ENCODE assay signal across 13 cellular contexts in genomic region chr16:30139895-30140481, GRCh38. TPM values are rescaled to one million over a fixed set of nuclear protein-coding genes. Genes with fewer than 3 reads are reported as not detected.
DNase-seq lines count a peak whose midpoint lies in the region; ATAC-seq, FAIRE-seq and TF ChIP-seq lines count a peak whose summit lies in the region.
"Had no signal": no experiment of that assay in that cellular context is flagged by ENCODE, and none has a peak within 500 bp of the region (broad histone marks: within the 10 kb centered on the region; RNA-seq: fewer than 3 reads in every experiment).

No MANE protein-coding gene starts in this region.

- peak overlapping the region; percentile 85 for H3K27ac ChIP-seq in HepG2 (ENCODE audit: extremely low read length, insufficient read depth, low read length)
- no peak overlapping the region for H3K27ac ChIP-seq in esophagus muscularis mucosa (replicated peaks in 1 of 4)

- CTCF ChIA-PET in HepG2 (lab: Yijun Ruan, JAX; ENCODE audit: low intra/inter-chr PET ratio, low total read pairs): no interaction called here

- H3K9me2 ChIP-seq in Loucy (replicated peaks; ENCODE audit: low read depth, low read length): no peaks in the 10 kb centered on the region

- ATAC-seq in HepG2 (peak; percentile 96), HG02973 (IDR thresholded peaks at IDR 0.05; ENCODE audit: unreplicated experiment) (no peak)

- H3K9ac ChIP-seq in Loucy (ENCODE audit: low read depth, low read length, poor library complexity, severe bottlenecking): no peak overlapping the region
- peak overlapping the region; percentile 49 for H3K9ac ChIP-seq in HepG2 (ENCODE audit: insufficient read depth, low read depth, low read length)

- in situ Hi-C loops in HepG2 (cut with HindIII; ENCODE audit: extremely low pct_ligation_motif_present, low pct_unique_long_range_greater_than_20kb): no loop called here

- H3K4me2 ChIP-seq in Loucy (ENCODE audit: low read depth, low read length, poor library complexity, severe bottlenecking): no peak overlapping the region
- H3K4me2 ChIP-seq in HepG2 (ENCODE audit: low read depth, low read length): peak overlapping the region; percentile 64

- TF ChIP-seq CTCF in Loucy (conservative IDR thresholded peaks at IDR 0.05; ENCODE audit: low read length): no peak
- peak; percentile 33 for TF ChIP-seq CTCF in HepG2 (CRISPR knock-in tag; IDR thresholded peaks at IDR 0.05)
- no peak for TF ChIP-seq CTCF in esophagus muscularis mucosa (IDR thresholded peaks at IDR 0.05)

- no peaks in the 10 kb centered on the region for H4K20me1 ChIP-seq in Loucy (ENCODE audit: insufficient read depth, low read length, poor library complexity, severe bottlenecking)
- no peaks in the 10 kb centered on the region for H4K20me1 ChIP-seq in HepG2 (ENCODE audit: insufficient read depth, low read length)

- H2AFZ ChIP-seq in Loucy (ENCODE audit: low read length) (peak overlapping the region; percentile 75), HepG2 (ENCODE audit: low read length) (no peak overlapping the region)

- no peaks in the 10 kb centered on the region for H3F3A ChIP-seq in Loucy (ENCODE audit: low read depth)

- DNase-seq in COLO668 (lab: John Stamatoyannopoulos, UW; ENCODE audit: unreplicated experiment): peak; percentile 41
- peak; percentile 35 for DNase-seq in SKM-1 (lab: John Stamatoyannopoulos, UW; ENCODE audit: unreplicated experiment)
- DNase-seq in HepG2 (ENCODE audit: low spot score): peak; percentile 98
- DNase-seq in esophagus muscularis mucosa (ENCODE audit: extremely low spot score): no peak
- DNase-seq in NCI-H2081 treated with DMSO at 0.1 percent for 48 hours (lab: John Stamatoyannopoulos, UW): no peak
- DNase-seq in HTR-8/SVneo (ENCODE audit: insufficient read length, low spot score): no peak
- DNase-seq: dermis blood vessel endothelial cell; EL; foreskin melanocyte; NCI-H1930; stimulated activated naive B cell treated with anti-CD40 and anti-IgM and Interleukin-4, amounts not matched to agents 10 μg/mL and 1 μg/mL and 100 μg/mL, for 72 hours had no signal

- 0 out of 2 replicates have a peak, but pooled peaks have one; percentile 25 for TF ChIP-seq RAD21 in HepG2 (CRISPR knock-in tag; IDR thresholded peaks at IDR 0.05)

- H3K27me3 ChIP-seq in Loucy (ENCODE audit: insufficient read depth, low read length, poor library complexity, severe bottlenecking): no peaks in the 10 kb centered on the region
- no peaks in the 10 kb centered on the region for H3K27me3 ChIP-seq in HepG2 (ENCODE audit: control insufficient read depth in 1 of 2, insufficient read depth in 2 of 2, low read length in 2 of 2)
- H3K27me3 ChIP-seq in esophagus muscularis mucosa: no peaks in the 10 kb centered on the region

- BruUV-seq in HepG2 (replicated peaks; lab: Mats Ljungman, UMichigan): no TSS peak

- H3K4me1 ChIP-seq in Loucy (ENCODE audit: insufficient read depth, low read length, poor library complexity, severe bottlenecking) (no peaks in the 10 kb centered on the region), HepG2 (ENCODE audit: insufficient read depth, low read length) (peaks cover 89% of the 10 kb centered on the region), esophagus muscularis mucosa (no peaks in the 10 kb centered on the region)

- POLR2A ChIA-PET in HepG2 (lab: Yijun Ruan, JAX): interaction anchor here (0.6 to 2.3 kb wide), 20 partner anchors 8 to 494 kb away, joined by 3 to 25 read pairs (median 4); partner anchors contain the start of genes ALDOA, CORO1A, DCTPP1 and GDPD3

- H3K4me3 ChIP-seq in Loucy (ENCODE audit: low read length, poor library complexity, severe bottlenecking) (no peak overlapping the region), HepG2 (replicated peaks in 1 of 3; ENCODE audit: insufficient read depth in 1 of 3, low read depth in 2 of 3, low read length in 3 of 3) (peak overlapping the region; percentile 1 to 25 (median 8); a peak in 2 of 6 replicates), esophagus muscularis mucosa (no peak overlapping the region)

- no peaks in the 10 kb centered on the region for H3K79me2 ChIP-seq in Loucy (ENCODE audit: insufficient read depth, low read length)
- H3K79me2 ChIP-seq in HepG2 (ENCODE audit: insufficient read depth, low read length): no peaks in the 10 kb centered on the region

- peak; percentile 93 for FAIRE-seq in HepG2 (lab: Jason Lieb, UNC)
- FAIRE-seq in HTR-8/SVneo (lab: Jason Lieb, UNC): no peak

- WGBS in HepG2 (ENCODE audit: low lambda C conversion rate): 2% methylated on average over 6 of the region's 6 CpGs
- 69% methylated on average over 6 of the region's 6 CpGs for WGBS in esophagus muscularis mucosa

- no peaks in the 10 kb centered on the region for H3K36me3 ChIP-seq in Loucy (ENCODE audit: insufficient read depth, low read length)
- H3K36me3 ChIP-seq in HepG2 (replicated peaks in 1 of 2; ENCODE audit: control insufficient read depth in 1 of 2, insufficient read depth in 2 of 2, low read length in 2 of 2): no peaks in the 10 kb centered on the region
- no peaks in the 10 kb centered on the region for H3K36me3 ChIP-seq in esophagus muscularis mucosa

- TF ChIP-seq POLR2A in HepG2 (IDR thresholded peaks at IDR 0.05; ENCODE audit: insufficient read depth in 1 of 2, low read depth in 2 of 2, low read length in 2 of 2) (peak; percentile 50; a peak in 3 of 4 replicates), esophagus muscularis mucosa (IDR thresholded peaks at IDR 0.05; ENCODE audit: low read depth) (no peak)

- H3K9me3 ChIP-seq in Loucy (ENCODE audit: insufficient read depth, low read depth, low read length): no peaks in the 10 kb centered on the region
- H3K9me3 ChIP-seq in HepG2 (ENCODE audit: low read length): no peaks in the 10 kb centered on the region
- no peaks in the 10 kb centered on the region for H3K9me3 ChIP-seq in esophagus muscularis mucosa

- TF ChIP-seq EP300 in HepG2 (IDR thresholded peaks at IDR 0.05; ENCODE audit: low read depth in 2 of 2, low read length in 2 of 2): peak; percentile 64 to 92; a peak in 3 of 4 replicates
- peak; percentile 89 for TF ChIP-seq EP300 in HepG2 (CRISPR knock-in tag; IDR thresholded peaks at IDR 0.05; ENCODE audit: borderline replicate concordance)
- no peak for TF ChIP-seq EP300 in esophagus muscularis mucosa (IDR thresholded peaks at IDR 0.05)

- intact Hi-C loops in HepG2 (cut with micrococcal nuclease; ENCODE audit: unreplicated experiment) (no loop called here), esophagus muscularis mucosa (cut with DNase I) (loop anchor here (10.0 kb wide), 1 partner anchor 345 kb away; no protein-coding TSS in a partner anchor)

RNA-seq across cellular contexts. Expression of gene MAPK3, which starts 17.0 kb away (rescaled TPM):
- 27.7 and 32.5 TPM in 2 replicates for total RNA-seq in HepG2 (2016; rRNA removed; fragmentation: Illumina TruSeq; extraction: Trizol)
- total RNA-seq in HepG2 (2016; cell fraction: cytosol; rRNA removed; fragmentation: Illumina TruSeq; extraction: Trizol; ENCODE audit: low read depth): 24.4 and 27.2 TPM in 2 replicates
- total RNA-seq in HepG2 (2016; cell fraction: insoluble cytoplasmic fraction; rRNA removed; fragmentation: Illumina TruSeq; extraction: Trizol): 27.3 and 33.3 TPM in 2 replicates
- total RNA-seq in HepG2 (2016; cell fraction: membrane; rRNA removed; fragmentation: Illumina TruSeq; extraction: Trizol): 32.8 and 33.8 TPM in 2 replicates
- 12.2 and 14.0 TPM in 2 replicates for total RNA-seq in HepG2 (2016; cell fraction: nucleus; rRNA removed; fragmentation: Illumina TruSeq; extraction: Trizol)
- 168 and 206 TPM in 2 replicates for polyA plus RNA-seq in HepG2 (2011; rRNA removed)
- polyA plus RNA-seq in HepG2 (2011; cell fraction: cytosol; rRNA removed): 105 and 131 TPM in 2 replicates
- polyA plus RNA-seq in HepG2 (2011; cell fraction: nucleus; rRNA removed): 199 and 240 TPM in 2 replicates
- 81.8 and 84.6 TPM in 2 replicates for polyA plus RNA-seq in HepG2 (2012)
- 52.0 and 57.0 TPM in 2 replicates for polyA plus RNA-seq in HepG2 (2016; cell fraction: cytosol; fragmentation: Illumina TruSeq; extraction: Trizol; ENCODE audit: low read depth)
- polyA plus RNA-seq in HepG2 (2016; cell fraction: insoluble cytoplasmic fraction; fragmentation: Illumina TruSeq; extraction: Trizol; ENCODE audit: low read depth): 71.9 and 74.1 TPM in 2 replicates
- 68.0 and 70.1 TPM in 2 replicates for polyA plus RNA-seq in HepG2 (2016; cell fraction: membrane; fragmentation: Illumina TruSeq; extraction: Trizol; ENCODE audit: low read depth)
- 55.9 and 63.0 TPM in 2 replicates for polyA plus RNA-seq in HepG2 (2016; cell fraction: nucleus; fragmentation: Illumina TruSeq; extraction: Trizol; ENCODE audit: insufficient read depth, low read depth)
- 46.5 and 80.5 TPM in 2 replicates for polyA minus RNA-seq in HepG2 (2011; rRNA and poly(A)+ RNA removed; ENCODE audit: low replicate concordance)
- 28.9 and 31.8 TPM in 2 replicates for polyA minus RNA-seq in HepG2 (2011; cell fraction: cytosol; rRNA and poly(A)+ RNA removed)
- polyA minus RNA-seq in HepG2 (2011; cell fraction: nucleus; rRNA and poly(A)+ RNA removed): 31.0 and 39.2 TPM in 2 replicates
- 10 to 100 TPM; 40.4 to 70.8 (median 56.9) TPM for total RNA-seq in esophagus muscularis mucosa

RNA-seq across cellular contexts. Expression of gene GDPD3, which starts 26.7 kb away (rescaled TPM):
- 14.3 and 20.6 TPM in 2 replicates for total RNA-seq in HepG2 (2016; rRNA removed; fragmentation: Illumina TruSeq; extraction: Trizol)
- total RNA-seq in HepG2 (2016; cell fraction: cytosol; rRNA removed; fragmentation: Illumina TruSeq; extraction: Trizol; ENCODE audit: low read depth): 77.8 and 81.7 TPM in 2 replicates
- total RNA-seq in HepG2 (2016; cell fraction: insoluble cytoplasmic fraction; rRNA removed; fragmentation: Illumina TruSeq; extraction: Trizol): 18.6 and 20.5 TPM in 2 replicates
- 48.3 and 54.4 TPM in 2 replicates for total RNA-seq in HepG2 (2016; cell fraction: membrane; rRNA removed; fragmentation: Illumina TruSeq; extraction: Trizol)
- total RNA-seq in HepG2 (2016; cell fraction: nucleus; rRNA removed; fragmentation: Illumina TruSeq; extraction: Trizol): 7.6 and 12.3 TPM in 2 replicates
- polyA plus RNA-seq in HepG2 (2011; rRNA removed): 18.7 and 21.2 TPM in 2 replicates
- 12.2 and 14.1 TPM in 2 replicates for polyA plus RNA-seq in HepG2 (2011; cell fraction: cytosol; rRNA removed)
- 55.4 and 67.8 TPM in 2 replicates for polyA plus RNA-seq in HepG2 (2011; cell fraction: nucleus; rRNA removed)
- 10.4 and 27.8 TPM in 2 replicates for polyA plus RNA-seq in HepG2 (2012)
- 113 and 123 TPM in 2 replicates for polyA plus RNA-seq in HepG2 (2016; cell fraction: cytosol; fragmentation: Illumina TruSeq; extraction: Trizol; ENCODE audit: low read depth)
- 19.3 and 21.1 TPM in 2 replicates for polyA plus RNA-seq in HepG2 (2016; cell fraction: insoluble cytoplasmic fraction; fragmentation: Illumina TruSeq; extraction: Trizol; ENCODE audit: low read depth)
- 79.9 and 83.9 TPM in 2 replicates for polyA plus RNA-seq in HepG2 (2016; cell fraction: membrane; fragmentation: Illumina TruSeq; extraction: Trizol; ENCODE audit: low read depth)
- polyA plus RNA-seq in HepG2 (2016; cell fraction: nucleus; fragmentation: Illumina TruSeq; extraction: Trizol; ENCODE audit: insufficient read depth, low read depth): 23.3 and 24.8 TPM in 2 replicates
- polyA minus RNA-seq in HepG2 (2011; rRNA and poly(A)+ RNA removed; ENCODE audit: low replicate concordance): 11.3 and 12.4 TPM in 2 replicates
- 4.6 and 9.4 TPM in 2 replicates for polyA minus RNA-seq in HepG2 (2011; cell fraction: cytosol; rRNA and poly(A)+ RNA removed)
- polyA minus RNA-seq in HepG2 (2011; cell fraction: nucleus; rRNA and poly(A)+ RNA removed): 8.9 and 9.7 TPM in 2 replicates
- 1 to 10 TPM in 3 of 4 donors, under 1 TPM in 1; 0.66 to 3.7 (median 2.2) TPM for total RNA-seq in esophagus muscularis mucosa

RNA-seq across cellular contexts. Expression of gene CORO1A, which starts 43.4 kb away (rescaled TPM):
- 5.4 and 6.5 TPM in 2 replicates for total RNA-seq in HepG2 (2016; rRNA removed; fragmentation: Illumina TruSeq; extraction: Trizol)
- total RNA-seq in HepG2 (2016; cell fraction: cytosol; rRNA removed; fragmentation: Illumina TruSeq; extraction: Trizol; ENCODE audit: low read depth): 1.5 and 2.3 TPM in 2 replicates
- 5.9 and 7.5 TPM in 2 replicates for total RNA-seq in HepG2 (2016; cell fraction: insoluble cytoplasmic fraction; rRNA removed; fragmentation: Illumina TruSeq; extraction: Trizol)
- 2.0 and 3.3 TPM in 2 replicates for total RNA-seq in HepG2 (2016; cell fraction: membrane; rRNA removed; fragmentation: Illumina TruSeq; extraction: Trizol)
- total RNA-seq in HepG2 (2016; cell fraction: nucleus; rRNA removed; fragmentation: Illumina TruSeq; extraction: Trizol): 2.5 and 3.5 TPM in 2 replicates
- 9.5 and 12.9 TPM in 2 replicates for polyA plus RNA-seq in HepG2 (2011; rRNA removed)
- 10.4 and 20.0 TPM in 2 replicates for polyA plus RNA-seq in HepG2 (2011; cell fraction: cytosol; rRNA removed)
- 13.6 and 19.0 TPM in 2 replicates for polyA plus RNA-seq in HepG2 (2011; cell fraction: nucleus; rRNA removed)
- 2.5 and 4.0 TPM in 2 replicates for polyA plus RNA-seq in HepG2 (2012)
- polyA plus RNA-seq in HepG2 (2016; cell fraction: cytosol; fragmentation: Illumina TruSeq; extraction: Trizol; ENCODE audit: low read depth): 1.6 TPM in 2 replicates
- polyA plus RNA-seq in HepG2 (2016; cell fraction: insoluble cytoplasmic fraction; fragmentation: Illumina TruSeq; extraction: Trizol; ENCODE audit: low read depth): 7.6 and 10.2 TPM in 2 replicates
- polyA plus RNA-seq in HepG2 (2016; cell fraction: membrane; fragmentation: Illumina TruSeq; extraction: Trizol; ENCODE audit: low read depth): 1.9 and 2.1 TPM in 2 replicates
- 4.7 and 5.6 TPM in 2 replicates for polyA plus RNA-seq in HepG2 (2016; cell fraction: nucleus; fragmentation: Illumina TruSeq; extraction: Trizol; ENCODE audit: insufficient read depth, low read depth)
- polyA minus RNA-seq in HepG2 (2011; rRNA and poly(A)+ RNA removed; ENCODE audit: low replicate concordance): 0.94 and 16.6 TPM in 2 replicates
- polyA minus RNA-seq in HepG2 (2011; cell fraction: cytosol; rRNA and poly(A)+ RNA removed): 4.0 and 8.4 TPM in 2 replicates
- polyA minus RNA-seq in HepG2 (2011; cell fraction: nucleus; rRNA and poly(A)+ RNA removed): 1.5 and 1.8 TPM in 2 replicates
- 10 to 100 TPM; 11.0 to 33.5 (median 23.1) TPM for total RNA-seq in esophagus muscularis mucosa

RNA-seq across cellular contexts. Expression of gene YPEL3, which starts 44.0 kb away (rescaled TPM):
- total RNA-seq in HepG2 (2016; rRNA removed; fragmentation: Illumina TruSeq; extraction: Trizol): 4.8 and 5.4 TPM in 2 replicates
- total RNA-seq in HepG2 (2016; cell fraction: cytosol; rRNA removed; fragmentation: Illumina TruSeq; extraction: Trizol; ENCODE audit: low read depth): 15.6 and 18.9 TPM in 2 replicates
- 3.6 and 7.4 TPM in 2 replicates for total RNA-seq in HepG2 (2016; cell fraction: insoluble cytoplasmic fraction; rRNA removed; fragmentation: Illumina TruSeq; extraction: Trizol)
- total RNA-seq in HepG2 (2016; cell fraction: membrane; rRNA removed; fragmentation: Illumina TruSeq; extraction: Trizol): 16.8 and 17.0 TPM in 2 replicates
- total RNA-seq in HepG2 (2016; cell fraction: nucleus; rRNA removed; fragmentation: Illumina TruSeq; extraction: Trizol): 3.7 and 3.9 TPM in 2 replicates
- polyA plus RNA-seq in HepG2 (2011; rRNA removed): 47.0 and 63.6 TPM in 2 replicates
- polyA plus RNA-seq in HepG2 (2011; cell fraction: cytosol; rRNA removed): 39.4 and 54.7 TPM in 2 replicates
- polyA plus RNA-seq in HepG2 (2011; cell fraction: nucleus; rRNA removed): 83.9 and 94.9 TPM in 2 replicates
- 69.8 and 96.9 TPM in 2 replicates for polyA plus RNA-seq in HepG2 (2012)
- polyA plus RNA-seq in HepG2 (2016; cell fraction: cytosol; fragmentation: Illumina TruSeq; extraction: Trizol; ENCODE audit: low read depth): 32.9 and 34.4 TPM in 2 replicates
- 7.4 and 9.0 TPM in 2 replicates for polyA plus RNA-seq in HepG2 (2016; cell fraction: insoluble cytoplasmic fraction; fragmentation: Illumina TruSeq; extraction: Trizol; ENCODE audit: low read depth)
- 23.4 and 24.5 TPM in 2 replicates for polyA plus RNA-seq in HepG2 (2016; cell fraction: membrane; fragmentation: Illumina TruSeq; extraction: Trizol; ENCODE audit: low read depth)
- 12.2 and 14.9 TPM in 2 replicates for polyA plus RNA-seq in HepG2 (2016; cell fraction: nucleus; fragmentation: Illumina TruSeq; extraction: Trizol; ENCODE audit: insufficient read depth, low read depth)
- 4.9 and 32.0 TPM in 2 replicates for polyA minus RNA-seq in HepG2 (2011; rRNA and poly(A)+ RNA removed; ENCODE audit: low replicate concordance)
- polyA minus RNA-seq in HepG2 (2011; cell fraction: cytosol; rRNA and poly(A)+ RNA removed): 14.5 and 16.8 TPM in 2 replicates
- polyA minus RNA-seq in HepG2 (2011; cell fraction: nucleus; rRNA and poly(A)+ RNA removed): 7.6 and 11.2 TPM in 2 replicates
- 100 to 1,000 TPM in 3 of 4 donors, 10 to 100 TPM in 1; 72.7 to 222 (median 154) TPM for total RNA-seq in esophagus muscularis mucosa

RNA-seq across cellular contexts. Expression of gene TBX6, which starts 48.3 kb away (rescaled TPM):
- total RNA-seq in HepG2 (2016; rRNA removed; fragmentation: Illumina TruSeq; extraction: Trizol): 0.24 TPM in 1 of 2 replicates, not detected in the other
- 0.09 and 0.20 TPM in 2 replicates for total RNA-seq in HepG2 (2016; cell fraction: cytosol; rRNA removed; fragmentation: Illumina TruSeq; extraction: Trizol; ENCODE audit: low read depth)
- total RNA-seq in HepG2 (2016; cell fraction: insoluble cytoplasmic fraction; rRNA removed; fragmentation: Illumina TruSeq; extraction: Trizol): 0.16 and 0.37 TPM in 2 replicates
- 0.21 and 0.22 TPM in 2 replicates for total RNA-seq in HepG2 (2016; cell fraction: membrane; rRNA removed; fragmentation: Illumina TruSeq; extraction: Trizol)
- 0.25 and 0.47 TPM in 2 replicates for total RNA-seq in HepG2 (2016; cell fraction: nucleus; rRNA removed; fragmentation: Illumina TruSeq; extraction: Trizol)
- 0.42 and 0.51 TPM in 2 replicates for polyA plus RNA-seq in HepG2 (2011; rRNA removed)
- polyA plus RNA-seq in HepG2 (2011; cell fraction: cytosol; rRNA removed): 0.08 and 0.24 TPM in 2 replicates
- 1.6 and 1.8 TPM in 2 replicates for polyA plus RNA-seq in HepG2 (2011; cell fraction: nucleus; rRNA removed)
- 0.36 and 0.44 TPM in 2 replicates for polyA plus RNA-seq in HepG2 (2012)
- polyA plus RNA-seq in HepG2 (2016; cell fraction: cytosol; fragmentation: Illumina TruSeq; extraction: Trizol; ENCODE audit: low read depth): 0.35 and 0.51 TPM in 2 replicates
- polyA plus RNA-seq in HepG2 (2016; cell fraction: insoluble cytoplasmic fraction; fragmentation: Illumina TruSeq; extraction: Trizol; ENCODE audit: low read depth): 0.25 and 0.34 TPM in 2 replicates
- polyA plus RNA-seq in HepG2 (2016; cell fraction: membrane; fragmentation: Illumina TruSeq; extraction: Trizol; ENCODE audit: low read depth): 0.39 and 0.63 TPM in 2 replicates
- polyA plus RNA-seq in HepG2 (2016; cell fraction: nucleus; fragmentation: Illumina TruSeq; extraction: Trizol; ENCODE audit: insufficient read depth, low read depth): 0.78 and 1.4 TPM in 2 replicates
- 1.1 TPM in 1 of 2 replicates, not detected in the other for polyA minus RNA-seq in HepG2 (2011; rRNA and poly(A)+ RNA removed; ENCODE audit: low replicate concordance)
- not detected in 2 replicates for polyA minus RNA-seq in HepG2 (2011; cell fraction: cytosol; rRNA and poly(A)+ RNA removed)
- 0.39 and 0.62 TPM in 2 replicates for polyA minus RNA-seq in HepG2 (2011; cell fraction: nucleus; rRNA and poly(A)+ RNA removed)
- total RNA-seq in esophagus muscularis mucosa: 1 to 10 TPM in 1 of 4 donors, under 1 TPM in 3; 0.42 to 1.3 (median 0.67) TPM

Comparison
In these comparisons a context has a peak if more than half of its experiments do, and no peak if none do; other contexts are left out.
1. DNase-seq: peak in COLO668 (single experiment), SKM-1 (single experiment) and HepG2 (single experiment); none in esophagus muscularis mucosa (single experiment), NCI-H2081 treated with DMSO at 0.1 percent for 48 hours (single experiment) and HTR-8/SVneo (single experiment).
2. H3K4me3 ChIP-seq: peak in HepG2 (3 of 3); none in Loucy (single experiment) and esophagus muscularis mucosa (0 of 4).